In genomic region chr19:45659096-45659729, GRCh38 we compare ENCODE assay signal across 16 cellular contexts. TPM values are rescaled to one million over a fixed set of nuclear protein-coding genes. Genes with fewer than 3 reads are reported as not detected.
A peak's percentile ranks its signal among the peaks of the same experiment; 100 is the strongest.
DNase-seq lines count a peak whose midpoint lies in the region; TF ChIP-seq lines count a peak whose summit lies in the region.
"Had no signal": no experiment of that assay in that cellular context is flagged by ENCODE, and none has a peak within 500 bp of the region (broad histone marks: within the 10 kb centered on the region; RNA-seq: fewer than 3 reads in every experiment).

No MANE protein-coding gene starts in this region.

- H3K27ac ChIP-seq in brain microvascular endothelial cell = no peak overlapping the region
- H3K27ac ChIP-seq in neuronal stem cell (replicated peaks; ENCODE audit: low read length) = no peak overlapping the region

- peak overlapping the region; percentile 82 for H2BK12ac ChIP-seq in neuronal stem cell (ENCODE audit: low read length)

- H2BK5ac ChIP-seq in neuronal stem cell (ENCODE audit: low read length) = no peak overlapping the region

- no peak overlapping the region for H4K91ac ChIP-seq in neuronal stem cell (ENCODE audit: low read depth, low read length, poor library complexity)

- H2AFZ ChIP-seq in neuronal stem cell (ENCODE audit: low read length) = no peak overlapping the region

- peak overlapping the region; percentile 58 for H2AK5ac ChIP-seq in neuronal stem cell (ENCODE audit: low read depth, low read length)

- H3K23ac ChIP-seq in neuronal stem cell (ENCODE audit: low read depth, low read length, poor library complexity) = no peak overlapping the region

- H2BK120ac ChIP-seq in neuronal stem cell (ENCODE audit: low read depth, low read length) = no peak overlapping the region

- no peak overlapping the region for H3K9ac ChIP-seq in neuronal stem cell (ENCODE audit: low read depth, low read length, poor library complexity)

- H3K36me3 ChIP-seq in H7 (replicated peaks; ENCODE audit: control insufficient read depth, insufficient read depth, low read length) (no peaks in the 10 kb centered on the region), brain microvascular endothelial cell (replicated peaks) (no peaks in the 10 kb centered on the region), neuronal stem cell (replicated peaks in 1 of 2; ENCODE audit: control insufficient read depth in 2 of 2, insufficient read depth in 2 of 2, low read length in 2 of 2) (no peaks in the 10 kb centered on the region)
- H3K36me3 ChIP-seq: BE2C had no signal

- peak overlapping the region; percentile 10 for H3K4ac ChIP-seq in neuronal stem cell (ENCODE audit: low read length)

- no peak overlapping the region for H3K18ac ChIP-seq in neuronal stem cell (ENCODE audit: low read length)

- DNase-seq in AG20443 (ENCODE audit: low spot score) (peak; percentile 11), H7 (peak; percentile 49), brain microvascular endothelial cell (no peak), neuronal stem cell (ENCODE audit: low spot score) (no peak), NCI-H774 (lab: John Stamatoyannopoulos, UW) (no peak), G401 (ENCODE audit: low spot score) (no peak), NCI-H1930 (lab: John Stamatoyannopoulos, UW) (no peak)
- DNase-seq: BE2C; Calu3; CD4-positive, alpha-beta T cell; KG1; NCI-H1436 treated with DMSO at 0.1 percent for 48 hours; NCI-H2081 treated with DMSO at 0.1 percent for 48 hours; NCI-H2227 treated with DMSO at 0.1 percent for 48 hours; NCI-H524 treated with DMSO at 0.1 percent for 48 hours; SHP77 treated with DMSO at 0.1 percent for 48 hours had no signal

- H3K79me1 ChIP-seq in neuronal stem cell (ENCODE audit: low read depth, low read length) = no peaks in the 10 kb centered on the region

- no peak overlapping the region for H4K8ac ChIP-seq in neuronal stem cell (ENCODE audit: low read depth, low read length)

- H3K14ac ChIP-seq in neuronal stem cell (ENCODE audit: low read length) = no peak overlapping the region

- no peak overlapping the region for H3K4me2 ChIP-seq in neuronal stem cell (ENCODE audit: insufficient read depth, low read length, poor library complexity, severe bottlenecking)

- H3K9me3 ChIP-seq in neuronal stem cell (replicated peaks in 1 of 2; ENCODE audit: control insufficient read depth in 2 of 2, insufficient read depth in 1 of 2, low read depth in 1 of 2, low read length in 2 of 2) = no peaks in the 10 kb centered on the region
- H3K9me3 ChIP-seq: BE2C had no signal

- H3K4me3 ChIP-seq in H7 (ENCODE audit: insufficient read depth, low read depth, low read length) (no peak overlapping the region), brain microvascular endothelial cell (ENCODE audit: low read depth, low read length) (no peak overlapping the region), neuronal stem cell (ENCODE audit: low read length in 2 of 2) (no peak overlapping the region)

- no peaks in the 10 kb centered on the region for H3K27me3 ChIP-seq in H7 (ENCODE audit: control insufficient read depth, insufficient read depth, low read length)
- peaks cover 2% of the 10 kb centered on the region for H3K27me3 ChIP-seq in brain microvascular endothelial cell (replicated peaks)
- peaks cover 0 to 6% (median 0%) of the 10 kb centered on the region in 3 experiments for H3K27me3 ChIP-seq in neuronal stem cell (ENCODE audit: control insufficient read depth in 3 of 3, insufficient read depth in 3 of 3, low read depth in 1 of 3, low read length in 3 of 3)
- H3K27me3 ChIP-seq: BE2C had no signal

- WGBS in neuronal stem cell (ENCODE audit: extremely low coverage in 2 of 2, insufficient read length in 2 of 2, insufficient replicate concordance in 1 of 2), 2 donors = no CpG with 5 or more reads among the region's 6 CpGs

- peak; percentile 6 for TF ChIP-seq CTCF in brain microvascular endothelial cell (IDR thresholded peaks at IDR 0.05; ENCODE audit: low read depth, low read length, missing control alignments)

- in situ Hi-C loops in brain microvascular endothelial cell (cut with HindIII; ENCODE audit: low pct_ligation_motif_present, low sequenced_read_pairs) = no loop called here
- in situ Hi-C loops in G401 (cut with HindIII; ENCODE audit: low sequenced_read_pairs) = no loop called here

- no peak overlapping the region for H2BK15ac ChIP-seq in neuronal stem cell (ENCODE audit: low read length)

- H3K4me1 ChIP-seq in neuronal stem cell (ENCODE audit: control insufficient read depth in 2 of 2, insufficient read depth in 1 of 2, low read depth in 1 of 2, low read length in 2 of 2) = peaks cover 0 to 3% of the 10 kb centered on the region in 2 donors
- H3K4me1 ChIP-seq: BE2C had no signal

RNA-seq across cellular contexts. Expression of gene GIPR, which starts 8.8 kb away (rescaled TPM):
- 0.81 TPM in 1 of 2 replicates, not detected in the other for total RNA-seq in H7 (2014; rRNA removed; shearing (Covaris generic))
- polyA plus RNA-seq in neuronal stem cell (2013, experiment 1 of 2) = 0.17 TPM
- 0.03 TPM for polyA plus RNA-seq in neuronal stem cell (2013, experiment 2 of 2)
- 4.2 and 8.0 TPM in 2 replicates for total RNA-seq in G401 (2014; rRNA removed; shearing (Covaris generic))

RNA-seq across cellular contexts. Expression of gene EML2, which starts 20.0 kb away (rescaled TPM):
- total RNA-seq in H7 (2014; rRNA removed; shearing (Covaris generic)) = 42.5 and 48.6 TPM in 2 replicates
- polyA plus RNA-seq in neuronal stem cell (2013, experiment 1 of 2) = 8.1 TPM
- 8.1 TPM for polyA plus RNA-seq in neuronal stem cell (2013, experiment 2 of 2)
- 34.5 and 52.9 TPM in 2 replicates for total RNA-seq in G401 (2014; rRNA removed; shearing (Covaris generic))

RNA-seq across cellular contexts. Expression of gene SNRPD2, which starts 32.5 kb away (rescaled TPM):
- total RNA-seq in H7 (2014; rRNA removed; shearing (Covaris generic)) = 407 and 467 TPM in 2 replicates
- 2,162 TPM for polyA plus RNA-seq in neuronal stem cell (2013, experiment 1 of 2)
- polyA plus RNA-seq in neuronal stem cell (2013, experiment 2 of 2) = 2,125 TPM
- total RNA-seq in G401 (2014; rRNA removed; shearing (Covaris generic)) = 394 and 514 TPM in 2 replicates

RNA-seq across cellular contexts. Expression of gene QPCTL, which starts 33.3 kb away (rescaled TPM):
- total RNA-seq in H7 (2014; rRNA removed; shearing (Covaris generic)) = 26.2 and 30.1 TPM in 2 replicates
- polyA plus RNA-seq in neuronal stem cell (2013, experiment 1 of 2) = 9.8 TPM
- 10.3 TPM for polyA plus RNA-seq in neuronal stem cell (2013, experiment 2 of 2)
- total RNA-seq in G401 (2014; rRNA removed; shearing (Covaris generic)) = 28.5 and 32.9 TPM in 2 replicates

RNA-seq across cellular contexts. Expression of gene GPR4, which starts 57.2 kb away (rescaled TPM):
- 0.07 and 0.41 TPM in 2 replicates for total RNA-seq in H7 (2014; rRNA removed; shearing (Covaris generic))
- 0.04 TPM for polyA plus RNA-seq in neuronal stem cell (2013, experiment 1 of 2)
- polyA plus RNA-seq in neuronal stem cell (2013, experiment 2 of 2) = 0.06 TPM
- total RNA-seq in G401 (2014; rRNA removed; shearing (Covaris generic)) = 0.14 TPM in 1 of 2 replicates, not detected in the other
- total RNA-seq: Calu3; CD4-positive, alpha-beta T cell had no signal

Comparison
In these comparisons a context has a peak if more than half of its experiments do, and no peak if none do; other contexts are left out.
1. DNase-seq: peak in AG20443 (single experiment) and H7 (single experiment); none in brain microvascular endothelial cell (single experiment), neuronal stem cell (single experiment), NCI-H774 (single experiment), G401 (single experiment) and NCI-H1930 (0 of 2).